19 cellular contexts compared by ENCODE assay signal in genomic region chr4:183674153-183674552, GRCh38.
"Had no signal": no experiment of that assay in that cellular context is flagged by ENCODE, and none has a peak within 500 bp of the region (broad histone marks: within the 10 kb centered on the region; RNA-seq: fewer than 3 reads in every experiment).

No MANE protein-coding gene starts in this region.

- H3K27me3 Mint-ChIP-seq: activated CD4-positive, alpha-beta T cell treated with anti-CD3 and anti-CD28 coated beads, Interleukin-2, amount 10 ng/mL, durations not matched to agents 24 days and 14 days; activated naive CD8-positive, alpha-beta T cell treated with anti-CD3 and anti-CD28 coated beads, Interleukin-2, amount 50 U/mL, for 24 hours; activated T-helper 17 cell treated with anti-CD3 and anti-CD28 coated beads, Interleukin-2, amount 50 U/mL, for 72 hours; effector memory CD8-positive, alpha-beta T cell; natural killer cell treated with Interleukin-12 subunit alpha and Interleukin-12 subunit beta and Interleukin-15 and Interleukin-18, amount 100 ng/mL, for 72 hours; stimulated activated naive B cell treated with anti-CD40 and anti-IgM and Interleukin-4, amounts not matched to agents 10 μg/mL and 1 μg/mL and 100 μg/mL, for 72 hours had no signal

- H3K4me3 ChIP-seq: ascending aorta, breast epithelium, heart left ventricle, tibial artery, uterus had no signal

- H3K4me1 Mint-ChIP-seq: activated naive CD8-positive, alpha-beta T cell treated with anti-CD3 and anti-CD28 coated beads, Interleukin-2, amount 50 U/mL, for 24 hours had no signal

- H3K9me3 Mint-ChIP-seq: activated CD4-positive, alpha-beta T cell treated with anti-CD3 and anti-CD28 coated beads, Interleukin-2, amount 10 ng/mL, durations not matched to agents 24 days and 14 days; activated naive CD8-positive, alpha-beta T cell treated with anti-CD3 and anti-CD28 coated beads, Interleukin-2, amount 50 U/mL, for 24 hours; activated T-helper 17 cell treated with anti-CD3 and anti-CD28 coated beads, Interleukin-2, amount 50 U/mL, for 72 hours; effector memory CD8-positive, alpha-beta T cell; immature natural killer cell; natural killer cell treated with Interleukin-12 subunit alpha and Interleukin-12 subunit beta and Interleukin-15 and Interleukin-18, amount 100 ng/mL, for 72 hours; stimulated activated naive B cell treated with anti-CD40 and anti-IgM and Interleukin-4, amounts not matched to agents 10 μg/mL and 1 μg/mL and 100 μg/mL, for 72 hours had no signal

- H3K4me1 ChIP-seq: ascending aorta, breast epithelium, heart left ventricle, tibial artery, uterus had no signal

- H3K36me3 ChIP-seq: uterus had no signal

- H3K27me3 ChIP-seq: ascending aorta, breast epithelium, heart left ventricle, tibial artery, uterus had no signal

- DNase-seq: activated CD4-positive, alpha-beta T cell treated with anti-CD3 and anti-CD28 coated beads, Interleukin-2, amount 10 ng/mL, durations not matched to agents 24 days and 14 days; activated CD4-positive, CD25-positive, alpha-beta regulatory T cell; activated CD8-positive, alpha-beta memory T cell treated with anti-CD3 and anti-CD28 coated beads for 24 hours; activated naive CD4-positive, alpha-beta T cell treated with Interleukin-2 at 50 U/mL for 16 hours; activated naive CD8-positive, alpha-beta T cell treated with anti-CD3 and anti-CD28 coated beads, Interleukin-2, amount 50 U/mL, for 24 hours; cerebellar nuclear complex; effector memory CD8-positive, alpha-beta T cell; heart left ventricle; immature natural killer cell; retina; stimulated activated CD4-positive, alpha-beta T cell treated with anti-CD3 and anti-CD28 coated beads, Interleukin-15, amount 100 ng/mL, for 24 hours; stimulated activated CD4-positive, alpha-beta T cell treated with anti-CD3 and anti-CD28 coated beads, Interleukin-4, amount 100 ng/mL, for 1 hour; stimulated activated naive B cell treated with anti-CD40 and anti-IgM and Interleukin-4, amounts not matched to agents 10 μg/mL and 1 μg/mL and 100 μg/mL, for 72 hours; tibial artery; uterus had no signal

- H3K4me3 Mint-ChIP-seq: activated CD4-positive, alpha-beta T cell treated with anti-CD3 and anti-CD28 coated beads, Interleukin-2, amount 10 ng/mL, durations not matched to agents 24 days and 14 days; activated naive CD8-positive, alpha-beta T cell treated with anti-CD3 and anti-CD28 coated beads, Interleukin-2, amount 50 U/mL, for 24 hours; activated T-helper 17 cell treated with anti-CD3 and anti-CD28 coated beads, Interleukin-2, amount 50 U/mL, for 72 hours; effector memory CD8-positive, alpha-beta T cell; immature natural killer cell; natural killer cell treated with Interleukin-12 subunit alpha and Interleukin-12 subunit beta and Interleukin-15 and Interleukin-18, amount 100 ng/mL, for 72 hours; stimulated activated naive B cell treated with anti-CD40 and anti-IgM and Interleukin-4, amounts not matched to agents 10 μg/mL and 1 μg/mL and 100 μg/mL, for 72 hours had no signal

- H3K27ac Mint-ChIP-seq: activated CD4-positive, alpha-beta T cell treated with anti-CD3 and anti-CD28 coated beads, Interleukin-2, amount 10 ng/mL, durations not matched to agents 24 days and 14 days; activated naive CD8-positive, alpha-beta T cell treated with anti-CD3 and anti-CD28 coated beads, Interleukin-2, amount 50 U/mL, for 24 hours; activated T-helper 17 cell treated with anti-CD3 and anti-CD28 coated beads, Interleukin-2, amount 50 U/mL, for 72 hours; effector memory CD8-positive, alpha-beta T cell; natural killer cell treated with Interleukin-12 subunit alpha and Interleukin-12 subunit beta and Interleukin-15 and Interleukin-18, amount 100 ng/mL, for 72 hours; stimulated activated naive B cell treated with anti-CD40 and anti-IgM and Interleukin-4, amounts not matched to agents 10 μg/mL and 1 μg/mL and 100 μg/mL, for 72 hours had no signal

- ATAC-seq: activated naive CD8-positive, alpha-beta T cell treated with anti-CD3 and anti-CD28 coated beads, Interleukin-2, amount 50 U/mL, for 24 hours; activated T-helper 17 cell treated with anti-CD3 and anti-CD28 coated beads, Interleukin-2, amount 50 U/mL, for 72 hours; effector memory CD8-positive, alpha-beta T cell; heart left ventricle; natural killer cell treated with Interleukin-12 subunit alpha and Interleukin-12 subunit beta and Interleukin-15 and Interleukin-18, amount 100 ng/mL, for 72 hours; stimulated activated naive B cell treated with anti-CD40 and anti-IgM and Interleukin-4, amounts not matched to agents 10 μg/mL and 1 μg/mL and 100 μg/mL, for 72 hours had no signal

- H3K27ac ChIP-seq: ascending aorta, breast epithelium, heart left ventricle, tibial artery, uterus had no signal
